ENCODE assay signal across 1 cellular context in the genomic region with DNA sequence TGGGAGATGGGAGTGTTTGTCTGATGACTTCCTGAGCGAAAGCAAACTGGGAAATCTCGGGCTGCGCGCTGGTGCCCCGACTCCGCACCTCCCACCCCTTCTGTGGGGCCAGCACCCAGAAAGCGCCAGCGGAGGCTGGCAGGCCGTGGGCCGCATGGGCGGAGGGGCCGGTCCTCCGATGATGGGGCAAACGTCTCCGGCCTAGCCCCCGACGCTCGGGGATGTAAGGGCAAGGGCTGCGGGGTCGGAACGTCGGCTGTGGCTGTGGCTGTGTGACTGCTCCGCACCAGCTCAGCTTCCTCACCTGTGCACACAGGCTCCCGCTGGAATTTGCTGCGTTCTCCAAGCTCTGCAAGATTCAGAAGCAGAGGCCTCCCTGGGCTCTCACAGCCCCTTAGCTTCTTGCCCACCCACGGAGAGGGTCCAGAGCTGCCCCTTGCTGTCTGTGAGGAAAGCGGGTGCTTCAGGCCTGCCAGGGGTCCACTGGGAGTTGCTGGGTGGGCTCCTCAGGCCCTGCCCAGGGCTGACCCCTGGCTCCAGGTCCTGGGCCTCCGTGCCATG.
TF ChIP-seq lines count a peak whose summit lies in the region.

No MANE protein-coding gene starts in this region.

TF ChIP-seq in WTC11, 78 proteins besides CTCF, POLR2A, EP300 and RAD21 (continued from another document):
- TF ChIP-seq, protein P1, sequence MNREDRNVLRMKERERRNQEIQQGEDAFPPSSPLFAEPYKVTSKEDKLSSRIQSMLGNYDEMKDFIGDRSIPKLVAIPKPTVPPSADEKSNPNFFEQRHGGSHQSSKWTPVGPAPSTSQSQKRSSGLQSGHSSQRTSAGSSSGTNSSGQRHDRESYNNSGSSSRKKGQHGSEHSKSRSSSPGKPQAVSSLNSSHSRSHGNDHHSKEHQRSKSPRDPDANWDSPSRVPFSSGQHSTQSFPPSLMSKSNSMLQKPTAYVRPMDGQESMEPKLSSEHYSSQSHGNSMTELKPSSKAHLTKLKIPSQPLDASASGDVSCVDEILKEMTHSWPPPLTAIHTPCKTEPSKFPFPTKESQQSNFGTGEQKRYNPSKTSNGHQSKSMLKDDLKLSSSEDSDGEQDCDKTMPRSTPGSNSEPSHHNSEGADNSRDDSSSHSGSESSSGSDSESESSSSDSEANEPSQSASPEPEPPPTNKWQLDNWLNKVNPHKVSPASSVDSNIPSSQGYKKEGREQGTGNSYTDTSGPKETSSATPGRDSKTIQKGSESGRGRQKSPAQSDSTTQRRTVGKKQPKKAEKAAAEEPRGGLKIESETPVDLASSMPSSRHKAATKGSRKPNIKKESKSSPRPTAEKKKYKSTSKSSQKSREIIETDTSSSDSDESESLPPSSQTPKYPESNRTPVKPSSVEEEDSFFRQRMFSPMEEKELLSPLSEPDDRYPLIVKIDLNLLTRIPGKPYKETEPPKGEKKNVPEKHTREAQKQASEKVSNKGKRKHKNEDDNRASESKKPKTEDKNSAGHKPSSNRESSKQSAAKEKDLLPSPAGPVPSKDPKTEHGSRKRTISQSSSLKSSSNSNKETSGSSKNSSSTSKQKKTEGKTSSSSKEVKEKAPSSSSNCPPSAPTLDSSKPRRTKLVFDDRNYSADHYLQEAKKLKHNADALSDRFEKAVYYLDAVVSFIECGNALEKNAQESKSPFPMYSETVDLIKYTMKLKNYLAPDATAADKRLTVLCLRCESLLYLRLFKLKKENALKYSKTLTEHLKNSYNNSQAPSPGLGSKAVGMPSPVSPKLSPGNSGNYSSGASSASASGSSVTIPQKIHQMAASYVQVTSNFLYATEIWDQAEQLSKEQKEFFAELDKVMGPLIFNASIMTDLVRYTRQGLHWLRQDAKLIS (CRISPR knock-in tag; IDR thresholded peaks at IDR 0.05; ENCODE audit: borderline replicate concordance): no peak
- TF ChIP-seq MYBL2 (CRISPR knock-in tag; IDR thresholded peaks at IDR 0.05): no peak
- TF ChIP-seq, protein P2, sequence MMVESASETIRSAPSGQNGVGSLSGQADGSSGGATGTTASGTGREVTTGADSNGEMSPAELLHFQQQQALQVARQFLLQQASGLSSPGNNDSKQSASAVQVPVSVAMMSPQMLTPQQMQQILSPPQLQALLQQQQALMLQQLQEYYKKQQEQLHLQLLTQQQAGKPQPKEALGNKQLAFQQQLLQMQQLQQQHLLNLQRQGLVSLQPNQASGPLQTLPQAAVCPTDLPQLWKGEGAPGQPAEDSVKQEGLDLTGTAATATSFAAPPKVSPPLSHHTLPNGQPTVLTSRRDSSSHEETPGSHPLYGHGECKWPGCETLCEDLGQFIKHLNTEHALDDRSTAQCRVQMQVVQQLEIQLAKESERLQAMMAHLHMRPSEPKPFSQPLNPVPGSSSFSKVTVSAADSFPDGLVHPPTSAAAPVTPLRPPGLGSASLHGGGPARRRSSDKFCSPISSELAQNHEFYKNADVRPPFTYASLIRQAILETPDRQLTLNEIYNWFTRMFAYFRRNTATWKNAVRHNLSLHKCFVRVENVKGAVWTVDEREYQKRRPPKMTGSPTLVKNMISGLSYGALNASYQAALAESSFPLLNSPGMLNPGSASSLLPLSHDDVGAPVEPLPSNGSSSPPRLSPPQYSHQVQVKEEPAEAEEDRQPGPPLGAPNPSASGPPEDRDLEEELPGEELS (CRISPR knock-in tag; IDR thresholded peaks at IDR 0.05): no peak
- TF ChIP-seq RORB (CRISPR knock-in tag; IDR thresholded peaks at IDR 0.05): no peak
- no peak for TF ChIP-seq ZNF396 (CRISPR knock-in tag; IDR thresholded peaks at IDR 0.05; ENCODE audit: borderline replicate concordance)
- TF ChIP-seq PRRX2 (CRISPR knock-in tag; IDR thresholded peaks at IDR 0.05): no peak
